In genomic region chr7:124022551-124022950, GRCh38 we compare ENCODE assay signal across 26 cellular contexts. TPM values are rescaled to one million over a fixed set of nuclear protein-coding genes. Genes with fewer than 3 reads are reported as not detected.
"Had no signal": no experiment of that assay in that cellular context is flagged by ENCODE, and none has a peak within 500 bp of the region (broad histone marks: within the 10 kb centered on the region; RNA-seq: fewer than 3 reads in every experiment).

No MANE protein-coding gene starts in this region.

- ATAC-seq: activated CD4-positive, CD25-positive, alpha-beta regulatory T cell treated with anti-CD3 and anti-CD28 coated beads, Interleukin-2, amount 50 U/mL, for 24 hours; activated CD8-positive, alpha-beta T cell treated with anti-CD3 and anti-CD28 coated beads, Interleukin-2, amount 10 ng/mL, durations not matched to agents 7 days and 5 days; gastrocnemius medialis; heart left ventricle; left colon; naive thymus-derived CD8-positive, alpha-beta T cell; psoas muscle; right cardiac atrium; stimulated activated naive CD8-positive, alpha-beta T cell treated with anti-CD3 and anti-CD28 coated beads, Interleukin-15, Interleukin-2, amounts not matched to agents 100 U/mL and 50 U/mL, for 24 hours; upper lobe of right lung had no signal

- H3K27me3 ChIP-seq: adrenal gland, gastrocnemius medialis, ovary, thyroid gland, upper lobe of right lung had no signal

- H3K27ac Mint-ChIP-seq: activated CD4-positive, alpha-beta T cell treated with anti-CD3 and anti-CD28 coated beads, Interleukin-2, amount 10 ng/mL, durations not matched to agents 7 days and 5 days; activated CD8-positive, alpha-beta T cell treated with anti-CD3 and anti-CD28 coated beads, Interleukin-2, amount 10 ng/mL, durations not matched to agents 7 days and 5 days; activated naive CD8-positive, alpha-beta T cell; naive thymus-derived CD8-positive, alpha-beta T cell had no signal

- H3K36me3 ChIP-seq: adrenal gland, gastrocnemius medialis, heart left ventricle, neutrophil, ovary, thyroid gland, upper lobe of right lung had no signal

- DNase-seq: activated CD4-positive, alpha-beta T cell treated with anti-CD3 and anti-CD28 coated beads, Interleukin-2, amount 10 ng/mL, durations not matched to agents 7 days and 5 days; activated CD8-positive, alpha-beta T cell treated with anti-CD3 and anti-CD28 coated beads, Interleukin-2, amount 10 ng/mL, durations not matched to agents 7 days and 5 days; activated naive CD4-positive, alpha-beta T cell; adrenal gland; cortex of kidney; gastrocnemius medialis; heart left ventricle; left colon; naive thymus-derived CD8-positive, alpha-beta T cell; ovary; psoas muscle; right cardiac atrium; SK-N-SH; stimulated activated CD4-positive, alpha-beta T cell treated with anti-CD3 and anti-CD28 coated beads, Interleukin-12 subunit alpha, Interleukin-12 subunit beta, amount 100 ng/mL, for 4 hours; stimulated activated CD4-positive, alpha-beta T cell treated with anti-CD3 and anti-CD28 coated beads, Interleukin-4, amount 100 ng/mL, for 4 hours; stimulated activated naive CD8-positive, alpha-beta T cell treated with anti-CD3 and anti-CD28 coated beads, Interleukin-15, Interleukin-2, amounts not matched to agents 100 U/mL and 50 U/mL, for 24 hours; thyroid gland; upper lobe of right lung had no signal

- H3K9ac ChIP-seq: SK-N-SH had no signal

- H3K4me3 ChIP-seq: adrenal gland, gastrocnemius medialis, heart left ventricle, ovary, psoas muscle, thyroid gland, upper lobe of right lung had no signal

- H3K4me1 Mint-ChIP-seq: activated CD4-positive, alpha-beta T cell treated with anti-CD3 and anti-CD28 coated beads, Interleukin-2, amount 10 ng/mL, durations not matched to agents 7 days and 5 days; naive thymus-derived CD8-positive, alpha-beta T cell had no signal

- H3K27ac ChIP-seq: adrenal gland, gastrocnemius medialis, heart left ventricle, neutrophil, ovary, psoas muscle, thyroid gland, upper lobe of right lung had no signal

- H3K36me3 Mint-ChIP-seq: activated naive CD8-positive, alpha-beta T cell; naive thymus-derived CD8-positive, alpha-beta T cell had no signal

- H3K9me3 ChIP-seq: adrenal gland, gastrocnemius medialis, heart left ventricle, neutrophil, ovary, psoas muscle, SK-N-SH, thyroid gland, upper lobe of right lung had no signal

- H3K4me1 ChIP-seq: adrenal gland, gastrocnemius medialis, heart left ventricle, psoas muscle, thyroid gland, upper lobe of right lung had no signal

- H3K4me3 Mint-ChIP-seq: activated CD4-positive, alpha-beta T cell treated with anti-CD3 and anti-CD28 coated beads, Interleukin-2, amount 10 ng/mL, durations not matched to agents 7 days and 5 days; activated CD8-positive, alpha-beta T cell treated with anti-CD3 and anti-CD28 coated beads, Interleukin-2, amount 10 ng/mL, durations not matched to agents 7 days and 5 days; activated naive CD8-positive, alpha-beta T cell; naive thymus-derived CD8-positive, alpha-beta T cell had no signal

- H3K9me3 Mint-ChIP-seq: activated CD4-positive, alpha-beta T cell treated with anti-CD3 and anti-CD28 coated beads, Interleukin-2, amount 10 ng/mL, durations not matched to agents 7 days and 5 days had no signal

RNA-seq across cellular contexts. Expression of gene TMEM229A, which starts 10.3 kb away (rescaled TPM):
- total RNA-seq: activated CD4-positive, alpha-beta T cell treated with anti-CD3 and anti-CD28 coated beads, Interleukin-2, amount 10 ng/mL, durations not matched to agents 7 days and 5 days; activated CD8-positive, alpha-beta T cell treated with anti-CD3 and anti-CD28 coated beads, Interleukin-2, amount 10 ng/mL, durations not matched to agents 7 days and 5 days; epithelial cell of proximal tubule; gastrocnemius medialis; lower leg skin; mesenteric fat pad; naive thymus-derived CD8-positive, alpha-beta T cell; psoas muscle; subcutaneous adipose tissue; T-helper 2 cell treated with Interferon-gamma antibody and Interleukin-4, amounts not matched to agents 100 ng/mL and 5 ng/mL, for 36 hours; upper lobe of right lung had no signal
- polyA plus RNA-seq: heart left ventricle; naive thymus-derived CD8-positive, alpha-beta T cell had no signal
